ENCODE assay signal across 7 cellular contexts in genomic region chr6:77773157-77773822, GRCh38.
"Had no signal": no experiment of that assay in that cellular context is flagged by ENCODE, and none has a peak within 500 bp of the region (broad histone marks: within the 10 kb centered on the region; RNA-seq: fewer than 3 reads in every experiment).

No MANE protein-coding gene starts in this region.

- H3K36me3 Mint-ChIP-seq: IgD-negative memory B cell had no signal

- H3K27me3 Mint-ChIP-seq: IgD-negative memory B cell had no signal

- ATAC-seq: K562 had no signal

- DNase-seq: IMR-90, KBM-7, KG1 had no signal

- FAIRE-seq: HTR-8/SVneo, K562 had no signal

- H3K4me3 ChIP-seq: K562 had no signal

- H3K27ac Mint-ChIP-seq: IgD-negative memory B cell had no signal

- H3K4me1 Mint-ChIP-seq: IgD-negative memory B cell had no signal

- H3K4me3 Mint-ChIP-seq: IgD-negative memory B cell had no signal

- H3K27ac ChIP-seq: HL-60 had no signal
